Comparison of ENCODE assay signal across 1 cellular context in the genomic region with DNA sequence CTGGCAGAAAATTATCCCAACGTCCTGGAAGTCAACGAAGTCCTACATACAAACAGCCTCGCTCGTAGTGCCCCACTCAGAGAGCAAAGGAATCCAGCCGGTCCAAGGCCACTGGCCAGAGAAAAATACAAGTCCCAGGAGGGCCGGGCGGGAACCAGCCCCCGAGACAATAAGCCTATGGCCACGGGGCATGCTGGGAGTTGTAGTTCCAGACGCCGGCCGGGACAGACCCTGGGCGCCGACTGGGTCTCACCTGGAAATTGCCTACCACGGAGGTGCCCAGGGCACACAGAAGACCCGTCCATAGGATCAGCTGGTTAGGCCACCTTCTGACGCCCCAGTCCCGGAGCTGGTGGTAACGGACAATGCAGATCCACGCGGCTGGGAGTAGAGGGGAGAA.
TF ChIP-seq lines count a peak whose summit lies in the region.

No MANE protein-coding gene starts in this region.

TF ChIP-seq in GM23338, 12 proteins besides CTCF, POLR2A, EP300 and RAD21:
- TF ChIP-seq, protein P1, sequence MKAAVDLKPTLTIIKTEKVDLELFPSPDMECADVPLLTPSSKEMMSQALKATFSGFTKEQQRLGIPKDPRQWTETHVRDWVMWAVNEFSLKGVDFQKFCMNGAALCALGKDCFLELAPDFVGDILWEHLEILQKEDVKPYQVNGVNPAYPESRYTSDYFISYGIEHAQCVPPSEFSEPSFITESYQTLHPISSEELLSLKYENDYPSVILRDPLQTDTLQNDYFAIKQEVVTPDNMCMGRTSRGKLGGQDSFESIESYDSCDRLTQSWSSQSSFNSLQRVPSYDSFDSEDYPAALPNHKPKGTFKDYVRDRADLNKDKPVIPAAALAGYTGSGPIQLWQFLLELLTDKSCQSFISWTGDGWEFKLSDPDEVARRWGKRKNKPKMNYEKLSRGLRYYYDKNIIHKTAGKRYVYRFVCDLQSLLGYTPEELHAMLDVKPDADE (IDR thresholded peaks at IDR 0.05) = peak; percentile 95
- no peak for TF ChIP-seq EZH2 (IDR thresholded peaks at IDR 0.05; ENCODE audit: low read depth, unreplicated experiment)
